ENCODE assay signal across 8 cellular contexts in the genomic region with DNA sequence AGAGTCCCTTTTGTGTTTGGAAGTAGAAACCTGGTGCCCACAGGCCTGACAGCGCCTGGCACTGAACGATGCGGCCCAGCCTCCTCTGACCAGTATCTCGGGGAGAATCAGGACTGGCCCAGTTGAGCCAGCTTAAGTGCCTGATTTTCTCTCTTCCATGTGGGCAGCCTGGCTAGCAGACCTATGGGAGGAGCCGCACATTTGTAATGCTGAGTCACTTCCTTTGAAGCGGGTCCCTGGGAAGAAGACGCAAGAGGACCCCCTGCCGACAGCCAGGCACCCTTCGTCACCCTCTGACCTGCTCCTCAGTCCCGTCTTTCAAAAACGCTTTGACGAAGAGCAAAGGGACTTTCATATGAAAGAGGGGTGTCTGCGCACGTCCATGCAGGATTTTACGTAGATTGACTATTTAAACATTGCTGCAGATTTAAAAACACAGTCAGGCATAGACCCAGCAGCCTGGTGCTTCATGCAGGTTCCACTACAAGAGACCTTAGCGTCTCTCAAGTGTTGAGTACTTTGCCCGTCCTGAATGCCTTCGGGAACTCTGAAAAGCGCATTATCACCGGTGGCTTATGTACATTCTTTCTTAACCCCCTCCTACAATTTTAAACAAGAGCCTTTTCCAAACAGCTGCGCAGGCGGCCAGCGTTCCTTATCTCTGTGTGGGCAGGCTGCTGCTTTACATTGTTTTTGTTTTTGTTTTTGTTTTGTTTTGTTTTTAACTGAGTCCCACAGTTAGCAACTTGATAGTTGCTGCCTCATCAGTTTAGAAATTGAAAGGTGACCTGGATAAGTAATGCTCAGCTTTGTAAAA. TPM values are rescaled to one million over a fixed set of nuclear protein-coding genes. Genes with fewer than 3 reads are reported as not detected.
DNase-seq lines count a peak whose midpoint lies in the region; ATAC-seq and TF ChIP-seq lines count a peak whose summit lies in the region.

No MANE protein-coding gene starts in this region.

- H3K27me3 Mint-ChIP-seq in activated T-helper 2 cell treated with anti-CD3 and anti-CD28 coated beads, Interferon-gamma antibody, Interleukin-2, Interleukin-4, amounts not matched to agents 10 μg/mL and 5 μg/mL and 100 μg/mL, durations not matched to agents 14 hours and 24 hours and 36 hours (ENCODE audit: low read depth) = no peaks in the 10 kb centered on the region
- H3K27me3 Mint-ChIP-seq in glutamatergic neuron (ENCODE audit: unreplicated experiment) = peaks cover 6% of the 10 kb centered on the region

- peak overlapping the region; percentile 76 for H3K4me3 Mint-ChIP-seq in activated T-helper 2 cell treated with anti-CD3 and anti-CD28 coated beads, Interferon-gamma antibody, Interleukin-2, Interleukin-4, amounts not matched to agents 10 μg/mL and 5 μg/mL and 100 μg/mL, durations not matched to agents 14 hours and 24 hours and 36 hours (ENCODE audit: low read depth)
- no peak overlapping the region for H3K4me3 Mint-ChIP-seq in glutamatergic neuron (ENCODE audit: unreplicated experiment)

- peak overlapping the region; percentile 85 for H3K27ac Mint-ChIP-seq in activated T-helper 2 cell treated with anti-CD3 and anti-CD28 coated beads, Interferon-gamma antibody, Interleukin-2, Interleukin-4, amounts not matched to agents 10 μg/mL and 5 μg/mL and 100 μg/mL, durations not matched to agents 14 hours and 24 hours and 36 hours
- peak overlapping the region; percentile 13 for H3K27ac Mint-ChIP-seq in glutamatergic neuron (ENCODE audit: unreplicated experiment)

- DNase-seq in DMS79 (lab: John Stamatoyannopoulos, UW) = peak; percentile 74
- DNase-seq in NB4 (ENCODE audit: low read depth) = peak; percentile 96
- DNase-seq in activated T-helper 2 cell treated with anti-CD3 and anti-CD28 coated beads, Interferon-gamma antibody, Interleukin-2, Interleukin-4, amounts not matched to agents 10 μg/mL and 5 μg/mL and 100 μg/mL, durations not matched to agents 14 hours and 24 hours and 36 hours (ENCODE audit: low spot score) = no peak
- no peak for DNase-seq in glutamatergic neuron
- peak; percentile 88 for DNase-seq in renal cortical epithelial cell (ENCODE audit: low read depth)
- no peak for DNase-seq in NCI-H446 treated with DMSO at 0.1 percent for 48 hours (lab: John Stamatoyannopoulos, UW)

- H3K4me3 ChIP-seq in NB4 (ENCODE audit: low read depth, low read length) = peak overlapping the region; percentile 4

- peaks cover 27% of the 10 kb centered on the region for H3K36me3 Mint-ChIP-seq in activated T-helper 2 cell treated with anti-CD3 and anti-CD28 coated beads, Interferon-gamma antibody, Interleukin-2, Interleukin-4, amounts not matched to agents 10 μg/mL and 5 μg/mL and 100 μg/mL, durations not matched to agents 14 hours and 24 hours and 36 hours (ENCODE audit: low read depth)
- H3K36me3 Mint-ChIP-seq in glutamatergic neuron (ENCODE audit: unreplicated experiment) = no peaks in the 10 kb centered on the region

- H3K4me1 Mint-ChIP-seq in activated T-helper 2 cell treated with anti-CD3 and anti-CD28 coated beads, Interferon-gamma antibody, Interleukin-2, Interleukin-4, amounts not matched to agents 10 μg/mL and 5 μg/mL and 100 μg/mL, durations not matched to agents 14 hours and 24 hours and 36 hours (ENCODE audit: low read depth) = peaks cover 38% of the 10 kb centered on the region
- peaks cover 19% of the 10 kb centered on the region for H3K4me1 Mint-ChIP-seq in glutamatergic neuron (ENCODE audit: low read depth, unreplicated experiment)

- peak; percentile 36 for TF ChIP-seq CTCF in NB4 (IDR thresholded peaks at IDR 0.05; ENCODE audit: low read depth, low read length)
- TF ChIP-seq CTCF in glutamatergic neuron (IDR thresholded peaks at IDR 0.05; ENCODE audit: partially characterized antibody, unreplicated experiment) = no peak

- ATAC-seq in HG03439 (IDR thresholded peaks at IDR 0.05; ENCODE audit: unreplicated experiment) (no peak), HG03135 (IDR thresholded peaks at IDR 0.05; ENCODE audit: unreplicated experiment) (no peak)

- intact Hi-C loops in activated T-helper 2 cell treated with anti-CD3 and anti-CD28 coated beads, Interferon-gamma antibody, Interleukin-2, Interleukin-4, amounts not matched to agents 10 μg/mL and 5 μg/mL and 100 μg/mL, durations not matched to agents 14 hours and 24 hours and 36 hours (cut with micrococcal nuclease) = loop anchor here (1.0 kb wide), 1 partner anchor 7 kb away; no protein-coding TSS in a partner anchor

- H3K9me3 Mint-ChIP-seq in activated T-helper 2 cell treated with anti-CD3 and anti-CD28 coated beads, Interferon-gamma antibody, Interleukin-2, Interleukin-4, amounts not matched to agents 10 μg/mL and 5 μg/mL and 100 μg/mL, durations not matched to agents 14 hours and 24 hours and 36 hours = no peaks in the 10 kb centered on the region
- peaks cover 2% of the 10 kb centered on the region for H3K9me3 Mint-ChIP-seq in glutamatergic neuron (ENCODE audit: unreplicated experiment)

- TF ChIP-seq POLR2A in NB4 (IDR thresholded peaks at IDR 0.05; ENCODE audit: extremely low read depth, insufficient read length) = no peak

RNA-seq across cellular contexts. Expression of a gene that starts 36.5 kb away (rescaled TPM):
- total RNA-seq in activated T-helper 2 cell treated with anti-CD3 and anti-CD28 coated beads, Interferon-gamma antibody, Interleukin-2, Interleukin-4, amounts not matched to agents 10 μg/mL and 5 μg/mL and 100 μg/mL, durations not matched to agents 14 hours and 24 hours and 36 hours = 41.5 and 45.9 TPM in 2 replicates
- 49.8 TPM for total RNA-seq in glutamatergic neuron (ENCODE audit: unreplicated experiment)
- total RNA-seq in renal cortical epithelial cell = 17.6 and 18.4 TPM in 2 replicates

RNA-seq across cellular contexts. Expression of a gene that starts 56.8 kb away (rescaled TPM):
- total RNA-seq in activated T-helper 2 cell treated with anti-CD3 and anti-CD28 coated beads, Interferon-gamma antibody, Interleukin-2, Interleukin-4, amounts not matched to agents 10 μg/mL and 5 μg/mL and 100 μg/mL, durations not matched to agents 14 hours and 24 hours and 36 hours = 35.6 TPM in 2 replicates
- total RNA-seq in glutamatergic neuron (ENCODE audit: unreplicated experiment) (41.7 TPM), renal cortical epithelial cell (24.3 and 45.8 TPM in 2 replicates)

Comparison
In these comparisons a context has a peak if more than half of its experiments do, and no peak if none do; other contexts are left out.
1. DNase-seq: peak in DMS79 (single experiment), NB4 (single experiment) and renal cortical epithelial cell (single experiment); none in activated T-helper 2 cell treated with anti-CD3 and anti-CD28 coated beads, Interferon-gamma antibody, Interleukin-2, Interleukin-4, amounts not matched to agents 10 μg/mL and 5 μg/mL and 100 μg/mL, durations not matched to agents 14 hours and 24 hours and 36 hours (single experiment), glutamatergic neuron (single experiment) and NCI-H446 treated with DMSO at 0.1 percent for 48 hours (single experiment).